ENCODE assay signal across 8 cellular contexts in genomic region chr6:73581293-73581692, GRCh38.
DNase-seq lines count a peak whose midpoint lies in the region; ATAC-seq lines count a peak whose summit lies in the region.

No MANE protein-coding gene starts in this region.

- no peaks in the 10 kb centered on the region for H3K36me3 ChIP-seq in urinary bladder (ENCODE audit: insufficient read depth)

- peak overlapping the region; percentile 87 for H3K27ac ChIP-seq in urinary bladder (ENCODE audit: low read depth)

- H3K9me3 Mint-ChIP-seq in activated naive CD4-positive, alpha-beta T cell treated with anti-CD3 and anti-CD28 coated beads, Interleukin-2, amount 50 U/mL, for 72 hours: peaks cover 2 to 8% of the 10 kb centered on the region in 2 donors
- no peaks in the 10 kb centered on the region for H3K9me3 Mint-ChIP-seq in dendritic cell treated with granulocyte-macrophage colony-stimulating factor and Interleukin-4, amounts not matched to agents 40 ng/mL and 50 ng/mL, for 4 days
- peaks cover 0 to 4% (median 3%) of the 10 kb centered on the region in 7 donors for H3K9me3 Mint-ChIP-seq in naive B cell

- peaks cover 41% of the 10 kb centered on the region for H3K4me1 Mint-ChIP-seq in dendritic cell treated with granulocyte-macrophage colony-stimulating factor and Interleukin-4, amounts not matched to agents 40 ng/mL and 50 ng/mL, for 4 days (ENCODE audit: low read depth)
- peaks cover 17 to 50% (median 22%) of the 10 kb centered on the region in 3 donors for H3K4me1 Mint-ChIP-seq in naive B cell

- intact Hi-C loops in dendritic cell treated with granulocyte-macrophage colony-stimulating factor and Interleukin-4, amounts not matched to agents 40 ng/mL and 50 ng/mL, for 4 days (cut with micrococcal nuclease): loop anchor here (2.0 kb wide), 1 partner anchor 18 kb away; no protein-coding TSS in a partner anchor

- H3K27ac Mint-ChIP-seq in activated naive CD4-positive, alpha-beta T cell treated with anti-CD3 and anti-CD28 coated beads, Interleukin-2, amount 50 U/mL, for 72 hours: peak overlapping the region; percentile 95 to 97
- H3K27ac Mint-ChIP-seq in dendritic cell treated with granulocyte-macrophage colony-stimulating factor and Interleukin-4, amounts not matched to agents 40 ng/mL and 50 ng/mL, for 4 days: peak overlapping the region; percentile 99
- H3K27ac Mint-ChIP-seq in naive B cell: peak overlapping the region; percentile 98 to 100 (median 99)

- no peak for DNase-seq in activated naive CD4-positive, alpha-beta T cell treated with anti-CD3 and anti-CD28 coated beads, Interleukin-2, amount 50 U/mL, for 72 hours (ENCODE audit: low spot score in 2 of 2)
- DNase-seq in activated naive CD4-positive, alpha-beta T cell treated with Interleukin-2 at 50 U/mL for 16 hours: no peak
- no peak for DNase-seq in naive B cell
- DNase-seq in dermis blood vessel endothelial cell: no peak
- no peak for DNase-seq in NCI-H1092 treated with DMSO at 0.1 percent for 48 hours (lab: John Stamatoyannopoulos, UW)

- no peaks in the 10 kb centered on the region for H3K27me3 Mint-ChIP-seq in dendritic cell treated with granulocyte-macrophage colony-stimulating factor and Interleukin-4, amounts not matched to agents 40 ng/mL and 50 ng/mL, for 4 days
- no peaks in the 10 kb centered on the region for H3K27me3 Mint-ChIP-seq in naive B cell

- H3K36me3 Mint-ChIP-seq in activated naive CD4-positive, alpha-beta T cell treated with anti-CD3 and anti-CD28 coated beads, Interleukin-2, amount 50 U/mL, for 72 hours: peaks cover 0 to 13% of the 10 kb centered on the region in 2 donors
- H3K36me3 Mint-ChIP-seq in dendritic cell treated with granulocyte-macrophage colony-stimulating factor and Interleukin-4, amounts not matched to agents 40 ng/mL and 50 ng/mL, for 4 days (ENCODE audit: low read depth): no peaks in the 10 kb centered on the region
- peaks cover 0 to 5% of the 10 kb centered on the region in 2 donors for H3K36me3 Mint-ChIP-seq in naive B cell

- over 99% methylated on average over 2 of the region's 2 CpGs for WGBS in urinary bladder

- H3K4me3 ChIP-seq in urinary bladder (ENCODE audit: low read depth, low read length): no peak overlapping the region

- H3K4me1 ChIP-seq in urinary bladder (ENCODE audit: insufficient read depth): peaks cover 5% of the 10 kb centered on the region

- no peak overlapping the region for H3K4me3 Mint-ChIP-seq in dendritic cell treated with granulocyte-macrophage colony-stimulating factor and Interleukin-4, amounts not matched to agents 40 ng/mL and 50 ng/mL, for 4 days
- peak overlapping the region in 3 of 8 donors; percentile 83 to 93 (median 92) for H3K4me3 Mint-ChIP-seq in naive B cell

- ATAC-seq in activated naive CD4-positive, alpha-beta T cell treated with anti-CD3 and anti-CD28 coated beads, Interleukin-2, amount 50 U/mL, for 72 hours: no peak
- no peak for ATAC-seq in naive B cell (ENCODE audit: low read depth in 2 of 2)
- no peak for ATAC-seq in GM18519 (IDR thresholded peaks at IDR 0.05; ENCODE audit: low FRiP score, unreplicated experiment)
